26 cellular contexts compared by ENCODE assay signal in genomic region chr3:106529738-106530137, GRCh38.
A peak's percentile ranks its signal among the peaks of the same experiment; 100 is the strongest.
DNase-seq lines count a peak whose midpoint lies in the region; ATAC-seq lines count a peak whose summit lies in the region.
"Had no signal": no experiment of that assay in that cellular context is flagged by ENCODE, and none has a peak within 500 bp of the region (broad histone marks: within the 10 kb centered on the region; RNA-seq: fewer than 3 reads in every experiment).

No MANE protein-coding gene starts in this region.

- H3K36me3 Mint-ChIP-seq in activated T-cell treated with anti-CD3 and anti-CD28 coated beads, Interleukin-2, amount 50 U/mL, for 72 hours (ENCODE audit: insufficient read depth in 2 of 2): peaks cover 23 to 44% of the 10 kb centered on the region in 2 donors
- H3K36me3 Mint-ChIP-seq: CD8-positive, alpha-beta T cell had no signal

- no peak for DNase-seq in activated CD4-positive, CD25-positive, alpha-beta regulatory T cell treated with anti-CD3 and anti-CD28 coated beads, Interleukin-2, amount 50 U/mL, for 72 hours
- DNase-seq in activated T-cell treated with anti-CD3 and anti-CD28 coated beads, Interleukin-2, amount 50 U/mL, for 72 hours: no peak
- no peak for DNase-seq in activated T-cell treated with anti-CD3 and anti-CD28 coated beads, Interleukin-2, amount 50 U/mL, for 48 hours
- DNase-seq in stimulated activated naive CD8-positive, alpha-beta T cell treated with anti-CD3 and anti-CD28 coated beads, Interleukin-15, Interleukin-2, amounts not matched to agents 100 U/mL and 50 U/mL, for 24 hours: no peak
- DNase-seq in HK-2 (ENCODE audit: unreplicated experiment) (no peak), dedifferentiated amniotic fluid mesenchymal stem cell (ENCODE audit: extremely low spot score) (no peak)
- DNase-seq: CD8-positive, alpha-beta T cell; DMS 273 treated with DMSO at 0.1 percent for 48 hours; DMS79; EL; GDM1; GM23248; H7; NCI-H1048; NCI-H1417; NCI-H1694 treated with DMSO at 0.1 percent for 48 hours; NCI-H2081; NCI-H2227 treated with DMSO at 0.1 percent for 48 hours; NCI-H526 treated with DMSO at 0.1 percent for 48 hours; PC-9; SJCRH30 had no signal

- ATAC-seq in activated CD4-positive, CD25-positive, alpha-beta regulatory T cell treated with anti-CD3 and anti-CD28 coated beads, Interleukin-2, amount 50 U/mL, for 24 hours: peak; percentile 32 to 55
- peak; percentile 81 to 86 for ATAC-seq in activated T-cell treated with anti-CD3 and anti-CD28 coated beads, Interleukin-2, amount 50 U/mL, for 72 hours (replicated peaks in 1 of 2)
- ATAC-seq in HG03432 (IDR thresholded peaks at IDR 0.05; ENCODE audit: unreplicated experiment): peak; percentile 51
- peak; percentile 41 for ATAC-seq in stimulated activated naive CD8-positive, alpha-beta T cell treated with anti-CD3 and anti-CD28 coated beads, Interleukin-15, Interleukin-2, amounts not matched to agents 100 U/mL and 50 U/mL, for 24 hours
- ATAC-seq: CD8-positive, alpha-beta T cell; Right ventricle myocardium inferior had no signal

- H3K27ac Mint-ChIP-seq in activated T-cell treated with anti-CD3 and anti-CD28 coated beads, Interleukin-2, amount 50 U/mL, for 72 hours: peak overlapping the region; percentile 4
- H3K27ac Mint-ChIP-seq: B cell; CD8-positive, alpha-beta T cell; IgD-negative memory B cell had no signal

- peaks cover 12 to 14% of the 10 kb centered on the region in 2 donors for H3K9me3 Mint-ChIP-seq in activated T-cell treated with anti-CD3 and anti-CD28 coated beads, Interleukin-2, amount 50 U/mL, for 72 hours

- peak overlapping the region in 1 of 2 donors; percentile 10 for H3K4me3 Mint-ChIP-seq in activated T-cell treated with anti-CD3 and anti-CD28 coated beads, Interleukin-2, amount 50 U/mL, for 72 hours
- H3K4me3 Mint-ChIP-seq: B cell; CD8-positive, alpha-beta T cell; IgD-negative memory B cell had no signal

- H3K4me1 Mint-ChIP-seq in activated T-cell treated with anti-CD3 and anti-CD28 coated beads, Interleukin-2, amount 50 U/mL, for 72 hours (ENCODE audit: low read depth): peaks cover 60% of the 10 kb centered on the region

- peaks cover 8% of the 10 kb centered on the region for H3K27me3 Mint-ChIP-seq in activated T-cell treated with anti-CD3 and anti-CD28 coated beads, Interleukin-2, amount 50 U/mL, for 72 hours (ENCODE audit: low read depth)
- H3K27me3 Mint-ChIP-seq: B cell, IgD-negative memory B cell had no signal
